Comparison of ENCODE assay signal across 9 cellular contexts in the genomic region with DNA sequence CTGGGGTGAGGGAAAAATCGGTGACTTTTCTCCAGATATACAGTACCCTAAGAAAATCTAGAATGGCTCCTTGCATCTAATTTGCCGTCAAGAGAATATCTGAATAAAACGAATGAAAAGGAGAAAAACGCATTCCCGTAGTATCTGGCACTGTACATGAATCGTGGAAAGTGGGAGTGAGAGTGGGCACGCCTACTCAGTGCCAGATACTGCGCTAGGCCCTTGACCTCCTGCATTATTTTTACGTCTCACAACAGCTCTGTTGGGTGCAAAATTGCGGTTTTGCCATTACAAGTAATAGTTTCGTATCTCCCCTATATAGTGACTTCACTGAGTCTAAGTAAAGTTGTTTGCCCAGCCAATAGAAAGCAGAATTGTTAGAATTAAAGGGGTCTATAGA. TPM values are rescaled to one million over a fixed set of nuclear protein-coding genes. Genes with fewer than 3 reads are reported as not detected.
DNase-seq lines count a peak whose midpoint lies in the region; ATAC-seq and TF ChIP-seq lines count a peak whose summit lies in the region.
"Had no signal": no experiment of that assay in that cellular context is flagged by ENCODE, and none has a peak within 500 bp of the region (broad histone marks: within the 10 kb centered on the region; RNA-seq: fewer than 3 reads in every experiment).

No MANE protein-coding gene starts in this region.

- no peaks in the 10 kb centered on the region for H3K4me1 ChIP-seq in mucosa of descending colon (ENCODE audit: low read depth)

- H3K36me3 ChIP-seq in mucosa of descending colon (ENCODE audit: low read depth) = no peaks in the 10 kb centered on the region

- no peaks in the 10 kb centered on the region for H3K9me3 Mint-ChIP-seq in activated naive CD8-positive, alpha-beta T cell (ENCODE audit: low read depth)

- peak; percentile 18 for ATAC-seq in GM18519 (IDR thresholded peaks at IDR 0.05; ENCODE audit: low FRiP score, unreplicated experiment)
- ATAC-seq in HG02759 (IDR thresholded peaks at IDR 0.05; ENCODE audit: unreplicated experiment) = peak; percentile 17
- peak; percentile 8 for ATAC-seq in mucosa of descending colon

- DNase-seq in mucosa of descending colon = no peak
- no peak for DNase-seq in NCI-H187 (lab: John Stamatoyannopoulos, UW)
- no peak for DNase-seq in stimulated activated CD4-positive, alpha-beta T cell treated with anti-CD3 and anti-CD28 coated beads, Interleukin-2, amount 100 ng/mL, for 24 hours
- no peak for DNase-seq in activated CD4-positive, alpha-beta T cell treated with anti-CD3 and anti-CD28 coated beads for 1 hour
- no peak for DNase-seq in GDM1 (lab: John Stamatoyannopoulos, UW)

- peaks cover 35% of the 10 kb centered on the region for H3K27me3 Mint-ChIP-seq in activated naive CD8-positive, alpha-beta T cell

- H3K4me3 Mint-ChIP-seq in activated naive CD8-positive, alpha-beta T cell = peak overlapping the region; percentile 69

- H3K36me3 Mint-ChIP-seq in activated naive CD8-positive, alpha-beta T cell = no peaks in the 10 kb centered on the region

- H3K27ac Mint-ChIP-seq in activated naive CD8-positive, alpha-beta T cell = no peak overlapping the region

- TF ChIP-seq CTCF in mucosa of descending colon (IDR thresholded peaks at IDR 0.05) = no peak

- H3K4me1 Mint-ChIP-seq in activated naive CD8-positive, alpha-beta T cell (ENCODE audit: low read depth) = peaks cover 17% of the 10 kb centered on the region

- intact Hi-C loops in mucosa of descending colon (cut with DNase I, micrococcal nuclease) = no loop called here

- no peaks in the 10 kb centered on the region for H3K9me3 ChIP-seq in mucosa of descending colon

- no peak overlapping the region for H3K4me3 ChIP-seq in mucosa of descending colon
- H3K4me3 ChIP-seq: SK-N-MC had no signal

RNA-seq across cellular contexts. Expression of a gene that starts 1.3 kb away (rescaled TPM):
- total RNA-seq in mucosa of descending colon = 1 to 10 TPM in 2 of 3 donors, not detected in 1; 4.2 to 5.6 TPM

RNA-seq across cellular contexts. Expression of a gene that starts 48.9 kb away (rescaled TPM):
- under 1 TPM; 0.20 to 0.85 (median 0.72) TPM for total RNA-seq in mucosa of descending colon
